Comparison of ENCODE assay signal across 9 cellular contexts in the genomic region with DNA sequence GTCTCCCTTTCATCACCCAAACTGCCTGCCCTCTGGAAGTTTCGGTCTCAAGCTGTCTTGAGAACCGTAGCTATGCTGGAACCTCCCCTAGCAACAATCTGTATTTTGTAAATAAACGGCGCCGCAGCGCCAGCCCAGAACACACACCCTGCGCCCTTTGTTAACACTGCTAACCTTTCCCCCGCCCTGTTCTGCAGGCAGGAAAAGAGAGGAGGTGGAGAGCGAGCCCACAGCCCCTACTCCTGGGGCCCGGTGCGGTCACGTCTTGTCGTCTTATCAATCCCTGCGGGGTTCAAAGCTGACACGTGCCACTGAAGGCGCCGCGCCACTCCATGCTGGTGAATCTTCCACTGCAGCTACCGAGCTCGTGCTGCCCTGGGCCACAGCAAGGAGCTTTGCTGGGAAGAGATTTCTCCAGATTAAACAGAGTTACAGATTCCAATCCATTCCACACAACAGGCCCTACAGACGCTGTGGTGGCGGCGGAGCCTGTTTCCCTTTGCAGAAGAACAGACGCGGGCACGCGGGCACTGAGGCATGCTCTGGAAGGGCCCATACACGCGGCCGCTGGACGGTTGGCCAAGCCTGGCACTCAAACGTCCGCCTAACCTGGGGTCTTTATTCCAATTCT. TPM values are rescaled to one million over a fixed set of nuclear protein-coding genes. Genes with fewer than 3 reads are reported as not detected.
DNase-seq lines count a peak whose midpoint lies in the region; ATAC-seq, FAIRE-seq and TF ChIP-seq lines count a peak whose summit lies in the region.
"Had no signal": no experiment of that assay in that cellular context is flagged by ENCODE, and none has a peak within 500 bp of the region (broad histone marks: within the 10 kb centered on the region; RNA-seq: fewer than 3 reads in every experiment).

No MANE protein-coding gene starts in this region.

- no peaks in the 10 kb centered on the region for H3K9me3 Mint-ChIP-seq in activated CD4-positive, alpha-beta T cell treated with anti-CD3 and anti-CD28 coated beads for 36 hours (ENCODE audit: low read depth)
- H3K9me3 Mint-ChIP-seq in stimulated activated memory B cell treated with anti-CD40 and anti-IgM and Interleukin-4, amounts not matched to agents 10 μg/mL and 1 μg/mL and 100 μg/mL, for 72 hours = peaks cover 2% of the 10 kb centered on the region

- H3K27ac Mint-ChIP-seq in activated CD4-positive, alpha-beta T cell treated with anti-CD3 and anti-CD28 coated beads for 36 hours = no peak overlapping the region
- no peak overlapping the region for H3K27ac Mint-ChIP-seq in stimulated activated memory B cell treated with anti-CD40 and anti-IgM and Interleukin-4, amounts not matched to agents 10 μg/mL and 1 μg/mL and 100 μg/mL, for 72 hours

- peaks cover 5% of the 10 kb centered on the region; the same call in 1 of the 2 replicates for H3K27me3 ChIP-seq in MG63
- H3K27me3 ChIP-seq: dorsolateral prefrontal cortex had no signal

- TF ChIP-seq POLR2A in GM12892 (IDR thresholded peaks at IDR 0.05; ENCODE audit: low read depth, low read length) = no peak

- H3K27me3 Mint-ChIP-seq in activated CD4-positive, alpha-beta T cell treated with anti-CD3 and anti-CD28 coated beads for 36 hours = peaks cover 2% of the 10 kb centered on the region
- peaks cover 62% of the 10 kb centered on the region for H3K27me3 Mint-ChIP-seq in stimulated activated memory B cell treated with anti-CD40 and anti-IgM and Interleukin-4, amounts not matched to agents 10 μg/mL and 1 μg/mL and 100 μg/mL, for 72 hours

- H3K4me3 ChIP-seq in fibroblast of villous mesenchyme (ENCODE audit: low read depth, low read length) (no peak overlapping the region), MG63 (no peak overlapping the region)
- H3K4me3 ChIP-seq: dorsolateral prefrontal cortex had no signal

- peaks cover 21% of the 10 kb centered on the region for H3K4me1 Mint-ChIP-seq in activated CD4-positive, alpha-beta T cell treated with anti-CD3 and anti-CD28 coated beads for 36 hours
- peaks cover 2% of the 10 kb centered on the region for H3K4me1 Mint-ChIP-seq in stimulated activated memory B cell treated with anti-CD40 and anti-IgM and Interleukin-4, amounts not matched to agents 10 μg/mL and 1 μg/mL and 100 μg/mL, for 72 hours

- peak; percentile 56 for DNase-seq in activated CD4-positive, alpha-beta T cell treated with anti-CD3 and anti-CD28 coated beads for 36 hours
- DNase-seq in fibroblast of villous mesenchyme (ENCODE audit: low read depth) (peak; percentile 75), sciatic nerve (ENCODE audit: low spot score) (peak; percentile 67), SHP77 (lab: John Stamatoyannopoulos, UW) (no peak), MG63 (no peak), GM12892 (ENCODE audit: insufficient read length) (no peak)

- no peak for FAIRE-seq in GM12892 (lab: Jason Lieb, UNC)

- no peaks in the 10 kb centered on the region for H3K9me3 ChIP-seq in MG63

- H3K36me3 ChIP-seq in MG63 = no peaks in the 10 kb centered on the region

- CTCF ChIA-PET in activated CD4-positive, alpha-beta T cell treated with anti-CD3 and anti-CD28 coated beads for 36 hours (lab: Charles Lee) = interaction anchor here (0.8 kb wide), 1 partner anchor 147 kb away, joined by 4 read pairs; no protein-coding TSS in a partner anchor

- POLR2A ChIA-PET in activated CD4-positive, alpha-beta T cell treated with anti-CD3 and anti-CD28 coated beads for 36 hours (lab: Charles Lee) = no interaction called here

- intact Hi-C loops in activated CD4-positive, alpha-beta T cell treated with anti-CD3 and anti-CD28 coated beads for 36 hours (cut with DNase I, micrococcal nuclease) = loop anchor here (2.0 to 5.0 kb wide), 2 partner anchors 66 to 88 kb away; partner anchors contain the start of gene TPPP (in 1 of the 2)
- intact Hi-C loops in sciatic nerve (cut with DNase I) = loop anchor here (5.0 kb wide), 1 partner anchor 83 kb away; no protein-coding TSS in a partner anchor

- no peaks in the 10 kb centered on the region for H3K36me3 Mint-ChIP-seq in activated CD4-positive, alpha-beta T cell treated with anti-CD3 and anti-CD28 coated beads for 36 hours (ENCODE audit: low read depth)
- H3K36me3 Mint-ChIP-seq in stimulated activated memory B cell treated with anti-CD40 and anti-IgM and Interleukin-4, amounts not matched to agents 10 μg/mL and 1 μg/mL and 100 μg/mL, for 72 hours = no peaks in the 10 kb centered on the region

- no peak for TF ChIP-seq CTCF in fibroblast of villous mesenchyme (IDR thresholded peaks at IDR 0.05; ENCODE audit: insufficient read depth, low read depth, low read length)

- ATAC-seq in HG03520 (IDR thresholded peaks at IDR 0.05; ENCODE audit: unreplicated experiment) = peak; percentile 67
- peak; percentile 65 for ATAC-seq in activated CD4-positive, alpha-beta T cell treated with anti-CD3 and anti-CD28 coated beads for 36 hours
- peak; percentile 80 for ATAC-seq in sciatic nerve
- ATAC-seq in stimulated activated memory B cell treated with anti-CD40 and anti-IgM and Interleukin-4, amounts not matched to agents 10 μg/mL and 1 μg/mL and 100 μg/mL, for 72 hours = no peak

- peak overlapping the region; percentile 7 for H3K4me3 Mint-ChIP-seq in activated CD4-positive, alpha-beta T cell treated with anti-CD3 and anti-CD28 coated beads for 36 hours
- no peak overlapping the region for H3K4me3 Mint-ChIP-seq in stimulated activated memory B cell treated with anti-CD40 and anti-IgM and Interleukin-4, amounts not matched to agents 10 μg/mL and 1 μg/mL and 100 μg/mL, for 72 hours

RNA-seq across cellular contexts. Expression of gene ZDHHC11B, which starts 25.3 kb away (rescaled TPM):
- under 1 TPM; 0.48 to 0.61 TPM for total RNA-seq in activated CD4-positive, alpha-beta T cell treated with anti-CD3 and anti-CD28 coated beads for 36 hours
- total RNA-seq in fibroblast of villous mesenchyme (not detected in 2 replicates), sciatic nerve (1.9 TPM)
- not detected in 2 replicates for total RNA-seq in MG63 (2014; rRNA removed; shearing (Covaris generic); ENCODE audit: low replicate concordance)
- 0.15 TPM for polyA plus RNA-seq in GM12892 (2012; ENCODE audit: missing spikeins)

Comparison
In these comparisons a context has a peak if more than half of its experiments do, and no peak if none do; other contexts are left out.
1. DNase-seq: peak in activated CD4-positive, alpha-beta T cell treated with anti-CD3 and anti-CD28 coated beads for 36 hours (single experiment), fibroblast of villous mesenchyme (single experiment) and sciatic nerve (single experiment); none in SHP77 (0 of 2), MG63 (single experiment) and GM12892 (single experiment).